Comparison of ENCODE assay signal across 25 cellular contexts in the genomic region with DNA sequence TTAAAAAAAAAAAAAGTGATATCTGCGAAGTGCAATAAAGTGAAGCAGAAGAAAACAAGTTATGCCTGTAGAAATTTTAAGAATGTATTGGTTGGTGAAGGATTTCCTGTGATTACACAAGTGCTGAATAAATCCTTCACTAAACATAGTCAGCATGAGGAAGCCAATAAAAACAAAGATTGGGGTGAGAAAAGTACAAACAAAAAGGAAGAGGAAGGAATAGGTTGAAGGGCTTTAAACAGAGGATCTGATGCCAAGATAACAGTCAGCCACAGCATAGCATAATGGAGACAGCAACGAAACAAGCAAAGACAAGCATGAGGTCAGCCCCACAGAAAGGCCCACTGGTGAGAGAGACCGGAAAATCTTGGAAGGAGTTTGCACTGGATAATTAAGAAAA.
DNase-seq lines count a peak whose midpoint lies in the region; ATAC-seq, FAIRE-seq and TF ChIP-seq lines count a peak whose summit lies in the region.
"Had no signal": no experiment of that assay in that cellular context is flagged by ENCODE, and none has a peak within 500 bp of the region (broad histone marks: within the 10 kb centered on the region; RNA-seq: fewer than 3 reads in every experiment).

No MANE protein-coding gene starts in this region.

- H3K36me3 ChIP-seq in tibial artery (no peaks in the 10 kb centered on the region), kidney (ENCODE audit: control insufficient read depth in 1 of 2, insufficient read depth in 2 of 2, low read length in 2 of 2) (no peaks in the 10 kb centered on the region)
- H3K36me3 ChIP-seq: HAP-1, suprapubic skin, uterus had no signal

- H3K4me3 ChIP-seq in fibroblast of mammary gland (ENCODE audit: control insufficient read depth, low read depth, low read length) (no peak overlapping the region), tibial artery (no peak overlapping the region), kidney (ENCODE audit: low read length in 2 of 2) (no peak overlapping the region)
- H3K4me3 ChIP-seq: dorsolateral prefrontal cortex, HAP-1, mucosa of descending colon, suprapubic skin, uterus had no signal

- H3K9me3 ChIP-seq in tibial artery: peaks cover 0 to 6% (median 0%) of the 10 kb centered on the region in 3 donors
- no peaks in the 10 kb centered on the region for H3K9me3 ChIP-seq in kidney (ENCODE audit: control insufficient read depth in 1 of 2, low read length in 2 of 2)
- H3K9me3 ChIP-seq: HAP-1, suprapubic skin, uterus had no signal

- no peak for FAIRE-seq in kidney (lab: Jason Lieb, UNC)

- intact Hi-C loops in tibial artery (cut with DNase I; ENCODE audit: low total_unique reads) (no loop called here), kidney (cut with DNase I) (no loop called here)

- no peak overlapping the region for H3K9ac ChIP-seq in kidney (ENCODE audit: low read length in 2 of 2)
- H3K9ac ChIP-seq: KMS-11 had no signal

- ATAC-seq in GM18517 (IDR thresholded peaks at IDR 0.05; ENCODE audit: unreplicated experiment) (no peak), esophagus mucosa (no peak)
- ATAC-seq: mucosa of descending colon; stimulated activated effector memory CD8-positive, alpha-beta T cell treated with anti-CD3 and anti-CD28 coated beads, Interleukin-12 subunit alpha, Interleukin-12 subunit beta, amount 100 ng/mL, for 72 hours had no signal

- DNase-seq in EH (ENCODE audit: low read depth) (peak; percentile 67), NCI-H460 (ENCODE audit: extremely low read depth, low read depth) (peak; percentile 1), fibroblast of mammary gland (ENCODE audit: low read depth) (peak; percentile 65), tibial artery (no peak), kidney (no peak)
- DNase-seq: activated B cell treated with CpG ODN at 0.5 μM for 24 hours; activated CD4-positive, alpha-beta memory T cell treated with anti-CD3 and anti-CD28 coated beads for 36 hours; activated effector memory CD4-positive, alpha-beta T cell treated with Interleukin-2 at 50 U/mL for 16 hours; C1 segment of cervical spinal cord; central memory CD4-positive, alpha-beta T cell; dorsolateral prefrontal cortex; islet precursor cell; mucosa of descending colon; NCI-H1105; NCI-H2081; NCI-H345; NCI-H82; stimulated activated CD4-positive, alpha-beta T cell treated with anti-CD3 and anti-CD28 coated beads, Interleukin-2, amount 100 ng/mL, for 24 hours; uterus had no signal

- H3K27ac ChIP-seq in tibial artery (peak overlapping the region; percentile 12 to 14), kidney (ENCODE audit: low read depth in 2 of 2, low read length in 2 of 2) (no peak overlapping the region)
- H3K27ac ChIP-seq: dorsolateral prefrontal cortex, KMS-11, suprapubic skin, uterus had no signal

- H3K4me1 ChIP-seq in tibial artery (peaks cover 0 to 11% (median 0%) of the 10 kb centered on the region in 4 donors), kidney (ENCODE audit: control insufficient read depth in 1 of 2, insufficient read depth in 1 of 2, low read depth in 1 of 2, low read length in 2 of 2) (no peaks in the 10 kb centered on the region)
- H3K4me1 ChIP-seq: HAP-1, suprapubic skin, uterus had no signal

- no peaks in the 10 kb centered on the region for H3K27me3 ChIP-seq in tibial artery
- H3K27me3 ChIP-seq: dorsolateral prefrontal cortex, suprapubic skin, uterus had no signal

- TF ChIP-seq CTCF in fibroblast of mammary gland (conservative IDR thresholded peaks at IDR 0.05; ENCODE audit: control insufficient read depth, insufficient read depth, low read depth, low read length) (no peak), tibial artery (IDR thresholded peaks at IDR 0.05) (no peak), kidney (IDR thresholded peaks at IDR 0.05; ENCODE audit: borderline replicate concordance, extremely low read depth, insufficient read depth) (no peak)

Comparison
In these comparisons a context has a peak if more than half of its experiments do, and no peak if none do; other contexts are left out.
1. DNase-seq: peak in EH (single experiment), NCI-H460 (single experiment) and fibroblast of mammary gland (single experiment); none in tibial artery (0 of 2) and kidney (single experiment).
2. H3K27ac ChIP-seq: peak in tibial artery (2 of 2); none in kidney (0 of 2).